17 cellular contexts compared by ENCODE assay signal in genomic region chrX:130418066-130418465, GRCh38. TPM values are rescaled to one million over a fixed set of nuclear protein-coding genes. Genes with fewer than 3 reads are reported as not detected.
DNase-seq lines count a peak whose midpoint lies in the region; ATAC-seq and TF ChIP-seq lines count a peak whose summit lies in the region.
"Had no signal": no experiment of that assay in that cellular context is flagged by ENCODE, and none has a peak within 500 bp of the region (broad histone marks: within the 10 kb centered on the region; RNA-seq: fewer than 3 reads in every experiment).

No MANE protein-coding gene starts in this region.

- peak; percentile 37 for ATAC-seq in GM19043 (IDR thresholded peaks at IDR 0.05; ENCODE audit: low read depth, unreplicated experiment)
- ATAC-seq in HG02759 (IDR thresholded peaks at IDR 0.05; ENCODE audit: unreplicated experiment): peak; percentile 48
- ATAC-seq in HG03460 (IDR thresholded peaks at IDR 0.05; ENCODE audit: unreplicated experiment): peak; percentile 46
- no peak for ATAC-seq in GM19397 (IDR thresholded peaks at IDR 0.05; ENCODE audit: unreplicated experiment)
- ATAC-seq in HG02623 (IDR thresholded peaks at IDR 0.05; ENCODE audit: unreplicated experiment): no peak

- no peak for TF ChIP-seq CTCF in lower leg skin (IDR thresholded peaks at IDR 0.05)

- no peak overlapping the region for H3K4me3 ChIP-seq in lower leg skin (ENCODE audit: low read depth, poor library complexity, severe bottlenecking)
- H3K4me3 ChIP-seq: Peyer's patch had no signal

- TF ChIP-seq POLR2A in lower leg skin (IDR thresholded peaks at IDR 0.05): no peak

- DNase-seq in lower leg skin (ENCODE audit: low spot score in 2 of 2): no peak
- no peak for DNase-seq in activated CD4-positive, alpha-beta T cell treated with anti-CD3 and anti-CD28 coated beads, Interleukin-2, amount 50 U/mL, for 1 hour
- DNase-seq: CD8-positive, alpha-beta memory T cell; GOT3; IMR-90; NCI-H1417 treated with DMSO at 0.1 percent for 48 hours; NCI-H2029; NCI-H510A; NCI-H82; Peyer's patch; Right ventricle myocardium superior; SK-N-SH had no signal

- intact Hi-C loops in lower leg skin (cut with DNase I; ENCODE audit: low total_unique reads): no loop called here

- 67 to 95% methylated on average over 2 of the region's 2 CpGs for WGBS in lower leg skin, 2 donors

RNA-seq across cellular contexts. Expression of gene RBMX2, which starts 16.3 kb away (rescaled TPM):
- total RNA-seq in lower leg skin: 10 to 100 TPM; 14.4 to 21.8 (median 20.1) TPM

RNA-seq across cellular contexts. Expression of gene GPR119, which starts 32.6 kb away (rescaled TPM):
- not detected for total RNA-seq in lower leg skin
- total RNA-seq: CD8-positive, alpha-beta memory T cell; IMR-90; Peyer's patch; Right ventricle myocardium superior had no signal

Comparison
In these comparisons a context has a peak if more than half of its experiments do, and no peak if none do; other contexts are left out.
1. ATAC-seq: peak in GM19043 (single experiment), HG02759 (single experiment) and HG03460 (single experiment); none in GM19397 (single experiment) and HG02623 (single experiment).